In the genomic region with DNA sequence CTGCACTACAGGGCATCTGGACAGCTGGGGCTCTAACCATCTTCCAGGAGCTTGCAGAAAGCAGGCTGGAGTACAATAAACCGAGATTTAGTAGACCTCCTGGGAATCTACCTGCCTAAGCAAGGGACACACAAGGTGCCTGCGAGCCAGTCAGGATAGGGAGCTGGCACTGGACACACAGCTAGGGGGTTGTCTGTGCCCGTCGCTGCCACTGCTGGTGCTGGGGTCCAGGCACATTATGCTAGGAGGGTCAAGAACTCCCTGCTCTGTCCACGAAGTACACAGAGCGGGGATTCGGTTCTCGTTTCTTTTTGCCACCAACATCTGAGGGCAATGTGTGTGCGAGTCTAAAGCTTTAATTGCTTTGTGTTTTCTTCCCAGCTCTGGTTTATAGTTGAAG, we compare ENCODE assay signal across 18 cellular contexts. TPM values are rescaled to one million over a fixed set of nuclear protein-coding genes. Genes with fewer than 3 reads are reported as not detected.
A peak's percentile ranks its signal among the peaks of the same experiment; 100 is the strongest.
DNase-seq lines count a peak whose midpoint lies in the region; ATAC-seq lines count a peak whose summit lies in the region.
"Had no signal": no experiment of that assay in that cellular context is flagged by ENCODE, and none has a peak within 500 bp of the region (broad histone marks: within the 10 kb centered on the region; RNA-seq: fewer than 3 reads in every experiment).

No MANE protein-coding gene starts in this region.

- H2BK15ac ChIP-seq in mesenchymal stem cell (ENCODE audit: low read depth, poor library complexity, severe bottlenecking): no peak overlapping the region

- H3K27me3 Mint-ChIP-seq in stimulated activated naive CD8-positive, alpha-beta T cell treated with anti-CD3 and anti-CD28 coated beads, Interleukin-15, Interleukin-2, amounts not matched to agents 100 ng/mL and 50 ng/mL, for 24 hours: no peaks in the 10 kb centered on the region
- H3K27me3 Mint-ChIP-seq: central memory CD8-positive, alpha-beta T cell; effector memory CD8-positive, alpha-beta T cell had no signal

- peaks cover 45% of the 10 kb centered on the region for H3K36me3 Mint-ChIP-seq in stimulated activated naive CD8-positive, alpha-beta T cell treated with anti-CD3 and anti-CD28 coated beads, Interleukin-15, Interleukin-2, amounts not matched to agents 100 ng/mL and 50 ng/mL, for 24 hours (ENCODE audit: low read depth)

- H3K4me1 Mint-ChIP-seq in stimulated activated naive CD8-positive, alpha-beta T cell treated with anti-CD3 and anti-CD28 coated beads, Interleukin-15, Interleukin-2, amounts not matched to agents 100 ng/mL and 50 ng/mL, for 24 hours (ENCODE audit: low read depth): peaks cover 24% of the 10 kb centered on the region

- H3K27me3 ChIP-seq in mesenchymal stem cell (ENCODE audit: control insufficient read depth in 1 of 2, insufficient read depth in 1 of 2, low read length in 2 of 2): no peaks in the 10 kb centered on the region
- H3K27me3 ChIP-seq: pancreas had no signal

- H3K4me2 ChIP-seq in mesenchymal stem cell (ENCODE audit: low read length, poor library complexity, severe bottlenecking): no peak overlapping the region

- H3K14ac ChIP-seq in mesenchymal stem cell (ENCODE audit: low read length in 2 of 2): no peak overlapping the region

- no peak overlapping the region for H3K23ac ChIP-seq in mesenchymal stem cell (ENCODE audit: low read length in 2 of 2)

- peaks cover 69 to 72% of the 10 kb centered on the region in 2 experiments for H3K36me3 ChIP-seq in mesenchymal stem cell (ENCODE audit: control insufficient read depth in 1 of 2, insufficient read depth in 2 of 2, low read depth in 1 of 2, low read length in 2 of 2)

- over 99% methylated on average over 8 of the region's 9 CpGs for WGBS in mesenchymal stem cell

- H3K4me3 ChIP-seq in mesenchymal stem cell (ENCODE audit: insufficient read depth in 1 of 2, low read depth in 1 of 2, low read length in 2 of 2): no peak overlapping the region
- H3K4me3 ChIP-seq: pancreas, skin epidermis had no signal

- H4K91ac ChIP-seq in mesenchymal stem cell (ENCODE audit: low read length): no peak overlapping the region

- no peak overlapping the region for H2BK120ac ChIP-seq in mesenchymal stem cell (ENCODE audit: low read depth, low read length)

- H3K27ac Mint-ChIP-seq in stimulated activated naive CD8-positive, alpha-beta T cell treated with anti-CD3 and anti-CD28 coated beads, Interleukin-15, Interleukin-2, amounts not matched to agents 100 ng/mL and 50 ng/mL, for 24 hours: peak overlapping the region; percentile 77

- H3K4ac ChIP-seq in mesenchymal stem cell (ENCODE audit: low read depth in 1 of 2, low read length in 2 of 2): no peak overlapping the region

- H3K9ac ChIP-seq in mesenchymal stem cell (ENCODE audit: low read length): peak overlapping the region; percentile 98

- no peaks in the 10 kb centered on the region for H3K9me3 Mint-ChIP-seq in stimulated activated naive CD8-positive, alpha-beta T cell treated with anti-CD3 and anti-CD28 coated beads, Interleukin-15, Interleukin-2, amounts not matched to agents 100 ng/mL and 50 ng/mL, for 24 hours
- H3K9me3 Mint-ChIP-seq: central memory CD8-positive, alpha-beta T cell; effector memory CD8-positive, alpha-beta T cell had no signal

- peaks cover 14% of the 10 kb centered on the region for H3K79me1 ChIP-seq in mesenchymal stem cell (replicated peaks; ENCODE audit: low read length, poor library complexity, severe bottlenecking)

- no peak overlapping the region for H2BK5ac ChIP-seq in mesenchymal stem cell (ENCODE audit: low read depth, low read length, poor library complexity, severe bottlenecking)

- H3K4me1 ChIP-seq in mesenchymal stem cell (ENCODE audit: control insufficient read depth, insufficient read depth, low read depth, low read length): peaks cover 37% of the 10 kb centered on the region

- no peak for ATAC-seq in stimulated activated naive CD8-positive, alpha-beta T cell treated with anti-CD3 and anti-CD28 coated beads, Interleukin-15, Interleukin-2, amounts not matched to agents 100 U/mL and 50 U/mL, for 24 hours
- no peak for ATAC-seq in HG03196 (IDR thresholded peaks at IDR 0.05; ENCODE audit: unreplicated experiment)
- ATAC-seq: effector memory CD8-positive, alpha-beta T cell; left colon; pancreas had no signal

- H3K27ac ChIP-seq in mesenchymal stem cell (ENCODE audit: low read length, poor library complexity, severe bottlenecking): no peak overlapping the region
- H3K27ac ChIP-seq: pancreas had no signal

- no peak overlapping the region for H2BK12ac ChIP-seq in mesenchymal stem cell (ENCODE audit: low read length in 2 of 2)

- H3K9me3 ChIP-seq in mesenchymal stem cell (ENCODE audit: control insufficient read depth, low read length): no peaks in the 10 kb centered on the region
- H3K9me3 ChIP-seq: Caco-2, pancreas had no signal

- H2AFZ ChIP-seq in mesenchymal stem cell (ENCODE audit: low read depth, low read length): no peak overlapping the region

- H4K8ac ChIP-seq in mesenchymal stem cell (ENCODE audit: low read length): no peak overlapping the region

- no peak for DNase-seq in stimulated activated naive CD8-positive, alpha-beta T cell treated with anti-CD3 and anti-CD28 coated beads, Interleukin-15, Interleukin-2, amounts not matched to agents 100 U/mL and 50 U/mL, for 24 hours
- DNase-seq in mesenchymal stem cell: no peak
- no peak for DNase-seq in activated CD4-positive, CD25-positive, alpha-beta regulatory T cell treated with anti-CD3 and anti-CD28 coated beads, Interleukin-2, amount 50 U/mL, for 72 hours
- DNase-seq in stimulated activated CD4-positive, alpha-beta T cell treated with anti-CD3 and anti-CD28 coated beads, Interleukin-12 subunit alpha, Interleukin-12 subunit beta, amount 100 ng/mL, for 4 hours: no peak
- DNase-seq: activated CD4-positive, alpha-beta T cell treated with anti-CD3 and anti-CD28 coated beads for 1 hour; Caco-2; effector memory CD8-positive, alpha-beta T cell; Karpas-422; NCI-H1436; stimulated activated naive CD4-positive, alpha-beta T cell treated with Interleukin-2 at 50 U/mL for 16 hours; T-helper 2 cell had no signal

- no peak overlapping the region for H3K4me3 Mint-ChIP-seq in stimulated activated naive CD8-positive, alpha-beta T cell treated with anti-CD3 and anti-CD28 coated beads, Interleukin-15, Interleukin-2, amounts not matched to agents 100 ng/mL and 50 ng/mL, for 24 hours
- H3K4me3 Mint-ChIP-seq: central memory CD8-positive, alpha-beta T cell had no signal

- H2AK5ac ChIP-seq in mesenchymal stem cell (ENCODE audit: low read length, severe bottlenecking): no peak overlapping the region

- H3K18ac ChIP-seq in mesenchymal stem cell (ENCODE audit: low read depth in 1 of 2, low read length in 2 of 2): no peak overlapping the region

RNA-seq across cellular contexts. Expression of gene RIC8A, which starts 4.2 kb away (rescaled TPM):
- 77.3 TPM for polyA plus RNA-seq in mesenchymal stem cell (2013, experiment 1 of 2)
- 76.9 TPM for polyA plus RNA-seq in mesenchymal stem cell (2013, experiment 2 of 2)

RNA-seq across cellular contexts. Expression of gene BET1L, which starts 4.5 kb away (rescaled TPM):
- polyA plus RNA-seq in mesenchymal stem cell (2013, experiment 1 of 2): 52.8 TPM
- polyA plus RNA-seq in mesenchymal stem cell (2013, experiment 2 of 2): 52.1 TPM

RNA-seq across cellular contexts. Expression of gene SCGB1C1, which starts 18.9 kb away (rescaled TPM):
- not detected for polyA plus RNA-seq in mesenchymal stem cell (2013, experiment 1 of 2)
- polyA plus RNA-seq in mesenchymal stem cell (2013, experiment 2 of 2): not detected
- polyA plus RNA-seq: AG04450 had no signal

RNA-seq across cellular contexts. Expression of gene SIRT3, which starts 24.4 kb away (rescaled TPM):
- polyA plus RNA-seq in mesenchymal stem cell (2013, experiment 1 of 2): 10.2 TPM
- 10.2 TPM for polyA plus RNA-seq in mesenchymal stem cell (2013, experiment 2 of 2)

RNA-seq across cellular contexts. Expression of gene PSMD13, which starts 25.0 kb away (rescaled TPM):
- 66.4 TPM for polyA plus RNA-seq in mesenchymal stem cell (2013, experiment 1 of 2)
- polyA plus RNA-seq in mesenchymal stem cell (2013, experiment 2 of 2): 68.0 TPM
